13 cellular contexts compared by ENCODE assay signal in the genomic region with DNA sequence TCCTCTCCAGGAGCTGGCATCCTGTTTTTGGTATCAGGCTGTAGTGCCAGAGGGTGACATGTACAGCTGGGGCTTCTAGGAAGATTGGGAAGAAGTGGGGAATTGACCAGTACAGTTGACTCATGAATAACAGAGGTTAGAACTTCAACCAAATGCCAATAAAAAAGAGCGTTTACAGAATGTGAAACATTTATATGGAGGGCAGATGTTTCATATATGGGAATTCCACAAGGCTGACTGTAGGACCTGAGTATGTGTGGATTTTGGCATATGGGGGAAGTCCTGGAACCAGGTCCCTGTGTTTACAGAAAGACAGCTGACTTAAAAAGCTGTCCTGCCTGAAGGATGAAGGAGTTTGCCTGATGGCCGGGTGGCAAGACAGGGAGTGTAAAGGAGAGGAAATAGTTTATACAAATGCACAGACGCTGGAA. TPM values are rescaled to one million over a fixed set of nuclear protein-coding genes. Genes with fewer than 3 reads are reported as not detected.
DNase-seq lines count a peak whose midpoint lies in the region; ATAC-seq and TF ChIP-seq lines count a peak whose summit lies in the region.
"Had no signal": no experiment of that assay in that cellular context is flagged by ENCODE, and none has a peak within 500 bp of the region (broad histone marks: within the 10 kb centered on the region; RNA-seq: fewer than 3 reads in every experiment).

No MANE protein-coding gene starts in this region.

- no peaks in the 10 kb centered on the region for H3K27me3 ChIP-seq in ACC112 (ENCODE audit: insufficient read depth, low read length)
- H3K27me3 ChIP-seq in DOHH2 (ENCODE audit: control insufficient read depth, low read length), result no peaks in the 10 kb centered on the region
- H3K27me3 ChIP-seq: heart right ventricle, testis had no signal

- CTCF ChIA-PET in activated CD8-positive, alpha-beta T cell treated with anti-CD3 and anti-CD28 coated beads, Interleukin-2, amount 10 ng/mL, durations not matched to agents 7 days and 5 days (lab: Charles Lee), result interaction anchor here (1.3 kb wide), 1 partner anchor 17 kb away, joined by 3 read pairs; no protein-coding TSS in a partner anchor

- peaks cover 11% of the 10 kb centered on the region for H3F3A ChIP-seq in DOHH2 (ENCODE audit: control insufficient read depth, insufficient read depth)

- peak overlapping the region; percentile 47 for H3K27ac Mint-ChIP-seq in activated CD8-positive, alpha-beta T cell treated with anti-CD3 and anti-CD28 coated beads, Interleukin-2, amount 10 ng/mL, durations not matched to agents 7 days and 5 days

- no peak for DNase-seq in activated CD8-positive, alpha-beta T cell treated with anti-CD3 and anti-CD28 coated beads, Interleukin-2, amount 10 ng/mL, durations not matched to agents 7 days and 5 days
- DNase-seq in foreskin fibroblast, result peak; percentile 85 to 92
- DNase-seq in HUDEP-2 (lab: John Stamatoyannopoulos, UW; ENCODE audit: unreplicated experiment in 76 of 76), result no peak
- DNase-seq: central memory CD4-positive, alpha-beta T cell; heart right ventricle; NCI-H1417 treated with DMSO at 0.1 percent for 48 hours; testis had no signal

- no peak overlapping the region for H2AFZ ChIP-seq in ACC112 (ENCODE audit: low read length, unreplicated experiment)

- H3K4me3 ChIP-seq in ACC112 (ENCODE audit: low read depth, low read length), result no peak overlapping the region
- H3K4me3 ChIP-seq in DOHH2 (ENCODE audit: low read length), result no peak overlapping the region
- H3K4me3 ChIP-seq in foreskin fibroblast (ENCODE audit: low read depth in 1 of 2, low read length in 2 of 2), result peak overlapping the region; percentile 6 to 26
- H3K4me3 ChIP-seq: heart right ventricle, testis had no signal

- no peaks in the 10 kb centered on the region for H3K9me3 ChIP-seq in DOHH2 (ENCODE audit: control insufficient read depth, insufficient read depth, low read length)
- H3K9me3 ChIP-seq: heart right ventricle, testis had no signal

- H3K4me3 Mint-ChIP-seq in activated CD8-positive, alpha-beta T cell treated with anti-CD3 and anti-CD28 coated beads, Interleukin-2, amount 10 ng/mL, durations not matched to agents 7 days and 5 days, result no peak overlapping the region

- H3K27me3 Mint-ChIP-seq in activated CD8-positive, alpha-beta T cell treated with anti-CD3 and anti-CD28 coated beads, Interleukin-2, amount 10 ng/mL, durations not matched to agents 7 days and 5 days (ENCODE audit: low read depth), result no peaks in the 10 kb centered on the region

- peaks cover 50% of the 10 kb centered on the region for H3K4me1 Mint-ChIP-seq in activated CD8-positive, alpha-beta T cell treated with anti-CD3 and anti-CD28 coated beads, Interleukin-2, amount 10 ng/mL, durations not matched to agents 7 days and 5 days (ENCODE audit: low read depth)

- TF ChIP-seq CTCF in DOHH2 (IDR thresholded peaks at IDR 0.05; ENCODE audit: low read depth, low read length, poor library complexity, severe bottlenecking), result no peak
- TF ChIP-seq CTCF in foreskin fibroblast (IDR thresholded peaks at IDR 0.05; ENCODE audit: low read depth, low read length), result no peak

- no peaks in the 10 kb centered on the region for H3K9me2 ChIP-seq in DOHH2 (replicated peaks; ENCODE audit: control insufficient read depth, low read length)

- peaks cover 63% of the 10 kb centered on the region for H3K36me3 Mint-ChIP-seq in activated CD8-positive, alpha-beta T cell treated with anti-CD3 and anti-CD28 coated beads, Interleukin-2, amount 10 ng/mL, durations not matched to agents 7 days and 5 days (ENCODE audit: low read depth)

- peaks cover 55% of the 10 kb centered on the region for H4K20me1 ChIP-seq in DOHH2 (ENCODE audit: control insufficient read depth, insufficient read depth, low read depth, low read length)

- H3K27ac ChIP-seq in ACC112 (ENCODE audit: low read depth, low read length), result peak overlapping the region; percentile 31
- H3K27ac ChIP-seq in DOHH2 (ENCODE audit: low read depth, low read length), result no peak overlapping the region
- H3K27ac ChIP-seq: testis had no signal

- peak overlapping the region; percentile 84 for H3K4me2 ChIP-seq in DOHH2 (ENCODE audit: low read length)

- H3K4me1 ChIP-seq in ACC112 (ENCODE audit: control insufficient read depth, insufficient read depth, low read length, unreplicated experiment) (peaks cover 27% of the 10 kb centered on the region), DOHH2 (ENCODE audit: control insufficient read depth, low read length) (peaks cover 51% of the 10 kb centered on the region)

- no peaks in the 10 kb centered on the region for H3K9me3 Mint-ChIP-seq in activated CD8-positive, alpha-beta T cell treated with anti-CD3 and anti-CD28 coated beads, Interleukin-2, amount 10 ng/mL, durations not matched to agents 7 days and 5 days (ENCODE audit: insufficient read depth)

- POLR2A ChIA-PET in activated CD8-positive, alpha-beta T cell treated with anti-CD3 and anti-CD28 coated beads, Interleukin-2, amount 10 ng/mL, durations not matched to agents 7 days and 5 days (lab: Charles Lee), result no interaction called here

- no peak for ATAC-seq in activated CD8-positive, alpha-beta T cell treated with anti-CD3 and anti-CD28 coated beads, Interleukin-2, amount 10 ng/mL, durations not matched to agents 7 days and 5 days
- ATAC-seq in GM19023 (IDR thresholded peaks at IDR 0.05; ENCODE audit: unreplicated experiment) (no peak), HG03196 (IDR thresholded peaks at IDR 0.05; ENCODE audit: unreplicated experiment) (no peak), HG03280 (IDR thresholded peaks at IDR 0.05; ENCODE audit: unreplicated experiment) (no peak)
- ATAC-seq: Panc1 had no signal

- H3K79me2 ChIP-seq in ACC112 (ENCODE audit: control insufficient read depth, insufficient read depth, low read length, unreplicated experiment) (peaks cover 71% of the 10 kb centered on the region), DOHH2 (ENCODE audit: control insufficient read depth, low read length) (peaks cover 99% of the 10 kb centered on the region)

- H3K36me3 ChIP-seq in ACC112 (ENCODE audit: insufficient read depth, low read length) (peaks cover 39% of the 10 kb centered on the region), DOHH2 (ENCODE audit: control insufficient read depth, low read length) (peaks cover 97% of the 10 kb centered on the region)

RNA-seq across cellular contexts. Expression of a gene that starts 5.2 kb away (rescaled TPM):
- total RNA-seq in activated CD8-positive, alpha-beta T cell treated with anti-CD3 and anti-CD28 coated beads, Interleukin-2, amount 10 ng/mL, durations not matched to agents 7 days and 5 days, result 10 to 100 TPM; 31.6 to 33.3 TPM

RNA-seq across cellular contexts. Expression of a gene that starts 38.1 kb away (rescaled TPM):
- total RNA-seq in activated CD8-positive, alpha-beta T cell treated with anti-CD3 and anti-CD28 coated beads, Interleukin-2, amount 10 ng/mL, durations not matched to agents 7 days and 5 days, result 10 to 100 TPM; 53.3 to 58.8 TPM

Comparison
In these comparisons a context has a peak if more than half of its experiments do, and no peak if none do; other contexts are left out.
1. H3K4me3 ChIP-seq: peak in foreskin fibroblast (2 of 2); none in ACC112 (single experiment) and DOHH2 (single experiment).
2. DNase-seq: peak in foreskin fibroblast (2 of 2); none in activated CD8-positive, alpha-beta T cell treated with anti-CD3 and anti-CD28 coated beads, Interleukin-2, amount 10 ng/mL, durations not matched to agents 7 days and 5 days (single experiment) and HUDEP-2 (0 of 76).